Comparison of ENCODE assay signal across 9 cellular contexts in the genomic region with DNA sequence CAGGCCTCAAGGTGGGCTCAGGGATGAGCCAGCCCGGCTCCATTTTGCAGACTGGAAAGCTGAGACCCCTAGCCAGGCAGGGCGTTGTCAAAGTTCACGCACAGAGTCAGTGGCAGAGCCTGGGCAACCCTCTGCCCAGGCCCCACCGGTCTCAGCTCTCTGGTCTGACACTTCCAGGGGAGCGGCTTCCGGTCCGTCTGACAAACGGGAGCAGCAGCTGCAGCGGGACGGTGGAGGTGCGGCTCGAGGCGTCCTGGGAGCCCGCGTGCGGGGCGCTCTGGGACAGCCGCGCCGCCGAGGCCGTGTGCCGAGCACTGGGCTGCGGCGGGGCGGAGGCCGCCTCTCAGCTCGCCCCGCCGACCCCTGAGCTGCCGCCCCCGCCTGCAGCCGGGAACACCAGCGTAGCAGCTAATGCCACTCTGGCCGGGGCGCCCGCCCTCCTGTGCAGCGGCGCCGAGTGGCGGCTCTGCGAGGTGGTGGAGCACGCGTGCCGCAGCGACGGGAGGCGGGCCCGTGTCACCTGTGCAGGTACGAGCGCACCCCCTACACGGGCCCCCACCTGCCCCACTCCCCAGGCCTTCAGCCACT. TPM values are rescaled to one million over a fixed set of nuclear protein-coding genes. Genes with fewer than 3 reads are reported as not detected.
DNase-seq lines count a peak whose midpoint lies in the region; ATAC-seq and TF ChIP-seq lines count a peak whose summit lies in the region.
"Had no signal": no experiment of that assay in that cellular context is flagged by ENCODE, and none has a peak within 500 bp of the region (broad histone marks: within the 10 kb centered on the region; RNA-seq: fewer than 3 reads in every experiment).

No MANE protein-coding gene starts in this region.

- no peaks in the 10 kb centered on the region for H3K36me3 ChIP-seq in PC-3 (ENCODE audit: low read depth, low read length)

- H3K27ac Mint-ChIP-seq in osteocyte (ENCODE audit: unreplicated experiment): no peak overlapping the region

- CTCF ChIA-PET in PC-3 (lab: Charles Lee): no interaction called here

- no peak overlapping the region for H3K9ac ChIP-seq in PC-3 (ENCODE audit: low read length)

- peak; percentile 61; the same call in 1 of the 2 replicates for ATAC-seq in PC-3
- ATAC-seq in esophagus mucosa: peak; percentile 54

- no peaks in the 10 kb centered on the region for H3K9me2 ChIP-seq in PC-3 (replicated peaks; ENCODE audit: low read length)

- H4K20me1 ChIP-seq in PC-3 (ENCODE audit: low read length): no peaks in the 10 kb centered on the region

- H3K9me3 Mint-ChIP-seq in osteocyte (ENCODE audit: unreplicated experiment): no peaks in the 10 kb centered on the region

- no peaks in the 10 kb centered on the region for H3K36me3 Mint-ChIP-seq in osteocyte (ENCODE audit: unreplicated experiment)

- no peaks in the 10 kb centered on the region for H3K79me2 ChIP-seq in PC-3 (ENCODE audit: low read length)

- H3K4me1 Mint-ChIP-seq in osteocyte (ENCODE audit: unreplicated experiment): peaks cover 18% of the 10 kb centered on the region

- H3K27me3 ChIP-seq in PC-3 (ENCODE audit: low read length): peaks cover 31% of the 10 kb centered on the region

- peak overlapping the region; percentile 64 for H3K4me2 ChIP-seq in PC-3 (ENCODE audit: low read length)

- no peaks in the 10 kb centered on the region for H3K9me3 ChIP-seq in PC-3 (ENCODE audit: low read length)

- intact Hi-C loops in PC-3 (cut with micrococcal nuclease): no loop called here

- TF ChIP-seq CTCF in PC-3 (conservative IDR thresholded peaks at IDR 0.05; ENCODE audit: low read depth, low read length) (no peak), osteocyte (IDR thresholded peaks at IDR 0.05) (no peak)

- no peaks in the 10 kb centered on the region for H3F3A ChIP-seq in PC-3 (ENCODE audit: low read length, unreplicated experiment)

- H3K4me3 Mint-ChIP-seq in osteocyte (ENCODE audit: unreplicated experiment): peak overlapping the region; percentile 18

- peak overlapping the region; percentile 59; the same call in 1 of the 2 replicates for H2AFZ ChIP-seq in PC-3 (ENCODE audit: low read length)

- POLR2A ChIA-PET in PC-3 (lab: Charles Lee; ENCODE audit: unreplicated experiment): no interaction called here

- H3K27ac ChIP-seq in PC-3 (ENCODE audit: low read length): no peak overlapping the region

- peaks cover 8% of the 10 kb centered on the region for H3K27me3 Mint-ChIP-seq in osteocyte (ENCODE audit: unreplicated experiment)

- no TSS peak for BruUV-seq in PC-3 (replicated peaks; lab: Mats Ljungman, UMichigan)

- peak; percentile 18 for DNase-seq in DMS53 treated with DMSO at 0.1 percent for 48 hours (lab: John Stamatoyannopoulos, UW; ENCODE audit: unreplicated experiment)
- DNase-seq in PC-3: no peak
- no peak for DNase-seq in osteocyte (ENCODE audit: extremely low spot score, unreplicated experiment)
- DNase-seq in hypothalamus (lab: John Stamatoyannopoulos, UW): no peak
- no peak for DNase-seq in stimulated activated CD4-positive, alpha-beta T cell treated with anti-CD3 and anti-CD28 coated beads, Interleukin-4, amount 100 ng/mL, for 4 hours
- DNase-seq in NOMO-1 treated with dmso at 0.1 percent for 144 hours (lab: John Stamatoyannopoulos, UW; ENCODE audit: unreplicated experiment): no peak
- no peak for DNase-seq in mucosa of gallbladder (ENCODE audit: low spot score)

- H3K4me3 ChIP-seq in PC-3 (ENCODE audit: low read length): peak overlapping the region; percentile 45; the same call in 1 of the 2 replicates

- no peaks in the 10 kb centered on the region; the same call in 1 of the 2 replicates for H3K4me1 ChIP-seq in PC-3 (ENCODE audit: insufficient read depth, low read length)

RNA-seq across cellular contexts. Expression of a gene that starts 36.0 kb away (rescaled TPM):
- not detected in 2 replicates for total RNA-seq in PC-3 (2014; rRNA removed)
- total RNA-seq in esophagus mucosa: 0.80 TPM
- not detected in 2 replicates for total RNA-seq in osteocyte
- 5.3 TPM for total RNA-seq in mucosa of gallbladder
- total RNA-seq: lung microvascular endothelial cell had no signal

RNA-seq across cellular contexts. Expression of a gene that starts 55.5 kb away (rescaled TPM):
- total RNA-seq in PC-3 (2014; rRNA removed) (not detected in 2 replicates), esophagus mucosa (3.9 TPM), osteocyte (11.6 and 14.6 TPM in 2 replicates), mucosa of gallbladder (23.2 TPM)
